In genomic region chr20:51966296-51966971, GRCh38 we compare ENCODE assay signal across 8 cellular contexts.
DNase-seq lines count a peak whose midpoint lies in the region; ATAC-seq, FAIRE-seq and TF ChIP-seq lines count a peak whose summit lies in the region.

No MANE protein-coding gene starts in this region.

- CTCF ChIA-PET in K562 (lab: Yijun Ruan, JAX; ENCODE audit: low intra/inter-chr PET ratio) = interaction anchor here (0.7 kb wide), 1 partner anchor 343 kb away, joined by 4 read pairs; no protein-coding TSS in a partner anchor

- BruUV-seq in K562 (replicated peaks; lab: Mats Ljungman, UMichigan) = no TSS peak

- no peak overlapping the region for H3K4me3 ChIP-seq in K562

- WGBS in K562 (ENCODE audit: insufficient coverage, low coverage, missing lambda C conversion rate) = under 1% methylated on average over 8 of the region's 8 CpGs

- ATAC-seq in K562 (peak; percentile 88), HG03460 (IDR thresholded peaks at IDR 0.05; ENCODE audit: unreplicated experiment) (no peak)
- ATAC-seq in stimulated activated naive CD8-positive, alpha-beta T cell treated with anti-CD3 and anti-CD28 coated beads, Interleukin-15, Interleukin-2, amounts not matched to agents 100 U/mL and 50 U/mL, for 24 hours = peak; percentile 19

- H3K9ac ChIP-seq in K562 (ENCODE audit: insufficient read depth in 1 of 2, low read depth in 2 of 2, low read length in 2 of 2) = no peak overlapping the region

- DNase-seq in A172 (ENCODE audit: low spot score) (peak; percentile 88), NCI-H460 (ENCODE audit: extremely low read depth, low read depth) (peak; percentile 77), K562 (ENCODE audit: extremely low read depth in 1 of 4, low spot score in 3 of 4) (peak; percentile 15 to 53 (median 30)), iPS-NIHi7 (ENCODE audit: extremely low spot score) (peak; percentile 87), SHP77 treated with DMSO at 0.1 percent for 48 hours (lab: John Stamatoyannopoulos, UW) (no peak)
- DNase-seq in stimulated activated naive CD8-positive, alpha-beta T cell treated with anti-CD3 and anti-CD28 coated beads, Interleukin-15, Interleukin-2, amounts not matched to agents 100 U/mL and 50 U/mL, for 24 hours = peak; percentile 24

- peak; percentile 95 for FAIRE-seq in G401.6 (lab: Jason Lieb, UNC)
- peak; percentile 83 for FAIRE-seq in K562 (lab: Jason Lieb, UNC)

- peaks cover 6 to 7% of the 10 kb centered on the region in 2 experiments; a peak in 4 of 5 replicates for H3K27me3 ChIP-seq in K562 (ENCODE audit: control insufficient read depth in 2 of 2, insufficient read depth in 2 of 2, low read length in 2 of 2)

- TF ChIP-seq POLR2A in K562 (conservative IDR thresholded peaks at IDR 0.05) = no peak

- no peaks in the 10 kb centered on the region; the same call in 1 of the 2 replicates for H4K20me1 ChIP-seq in K562 (replicated peaks; ENCODE audit: control insufficient read depth, insufficient read depth, low read length)

- H3K27ac ChIP-seq in K562 (ENCODE audit: extremely low read depth, low read depth, low read length) = no peak overlapping the region

- peak; percentile 53 to 67 (median 64); a peak in 5 of 6 replicates for TF ChIP-seq CTCF in K562 (IDR thresholded peaks at IDR 0.05 in 2 of 3, conservative IDR thresholded peaks at IDR 0.05 in 1 of 3; ENCODE audit: insufficient read depth in 2 of 3, low read depth in 1 of 3, low read length in 3 of 3)

- H3K9me1 ChIP-seq in K562 (ENCODE audit: control insufficient read depth, insufficient read depth, low read length) = no peaks in the 10 kb centered on the region

- H3K36me3 ChIP-seq in K562 (ENCODE audit: control insufficient read depth, insufficient read depth, low read length) = no peaks in the 10 kb centered on the region

- H2AFZ ChIP-seq in K562 (ENCODE audit: low read depth, low read length) = no peak overlapping the region

- intact Hi-C loops in K562 (cut with micrococcal nuclease) = loop anchor here (10.0 kb wide), 1 partner anchor 322 kb away; no protein-coding TSS in a partner anchor

- no peaks in the 10 kb centered on the region for H3K79me2 ChIP-seq in K562 (ENCODE audit: control insufficient read depth, insufficient read depth, low read length)

- TF ChIP-seq RAD21 in K562 (CRISPR knock-in tag; conservative IDR thresholded peaks at IDR 0.05 in 1 of 2, IDR thresholded peaks at IDR 0.05 in 1 of 2) = peak in 1 of 2 experiments; percentile 46; a peak in 2 of 4 replicates

- no peak overlapping the region for H3K4me2 ChIP-seq in K562 (ENCODE audit: insufficient read depth, low read length)

- H3K9me3 ChIP-seq in K562 (replicated peaks; ENCODE audit: control insufficient read depth, insufficient read depth, low read depth, low read length) = no peaks in the 10 kb centered on the region

- no peaks in the 10 kb centered on the region for H3K4me1 ChIP-seq in K562 (replicated peaks in 1 of 2; ENCODE audit: control insufficient read depth in 2 of 2, insufficient read depth in 2 of 2, low read length in 2 of 2)

- POLR2A ChIA-PET in K562 (lab: Yijun Ruan, JAX) = interaction anchor here (0.7 kb wide), 2 partner anchors 10 to 35 kb away, joined by 3 to 5 read pairs; no protein-coding TSS in a partner anchor

- in situ Hi-C loops in K562 (cut with MboI) = no loop called here

- no peak for TF ChIP-seq EP300 in K562 (IDR thresholded peaks at IDR 0.05; ENCODE audit: low read length)

TF ChIP-seq in K562, 482 proteins besides CTCF, POLR2A, EP300 and RAD21:
- TF ChIP-seq, protein P1, sequence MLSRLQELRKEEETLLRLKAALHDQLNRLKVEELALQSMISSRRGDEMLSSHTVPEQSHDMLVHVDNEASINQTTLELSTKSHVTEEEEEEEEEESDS (CRISPR knock-in tag; IDR thresholded peaks at IDR 0.05) = no peak
- 0 out of 2 replicates have a peak, but pooled peaks have one; percentile 13 for TF ChIP-seq SMC3 (conservative IDR thresholded peaks at IDR 0.05; ENCODE audit: insufficient read depth, low read depth, low read length)
